Comparison of ENCODE assay signal across 8 cellular contexts in the genomic region with DNA sequence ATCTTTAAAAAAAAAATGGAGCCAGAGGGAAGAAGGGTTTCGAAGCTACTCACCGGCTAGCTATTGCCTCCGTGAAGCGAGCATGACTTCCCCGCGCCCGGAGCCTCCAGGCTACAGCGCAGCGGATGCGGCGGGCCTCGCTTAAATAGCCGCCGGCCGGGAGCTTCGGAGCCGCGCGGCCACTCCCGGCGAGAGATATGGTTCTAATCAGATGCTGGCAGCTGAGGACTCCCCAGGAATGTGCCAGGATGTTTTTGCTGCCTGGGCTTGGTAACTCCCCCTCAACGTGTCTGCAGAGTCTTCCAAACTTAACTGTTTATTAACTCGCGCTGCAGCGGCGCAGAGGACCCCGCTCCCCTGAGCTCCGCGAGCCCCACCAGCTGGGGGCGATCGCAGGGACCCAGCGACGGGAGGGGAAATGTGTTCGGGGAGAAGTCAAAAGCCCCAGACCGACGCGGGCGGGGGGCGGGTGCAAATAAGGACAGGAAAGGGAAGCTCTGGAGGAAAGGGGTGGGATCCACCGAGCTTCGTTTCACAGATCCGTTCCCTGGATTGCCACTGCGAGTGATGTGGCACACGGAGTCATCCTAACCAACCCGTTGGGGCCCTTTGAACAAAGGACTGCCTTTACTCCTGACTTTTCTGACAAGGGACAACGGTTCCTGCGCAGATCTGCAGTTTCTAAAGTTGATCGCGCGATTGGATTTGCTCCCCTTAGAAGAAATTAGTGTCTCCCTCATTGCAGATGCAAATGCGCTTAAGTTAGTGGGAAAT. TPM values are rescaled to one million over a fixed set of nuclear protein-coding genes. Genes with fewer than 3 reads are reported as not detected.
DNase-seq lines count a peak whose midpoint lies in the region; ATAC-seq and TF ChIP-seq lines count a peak whose summit lies in the region.

TSS of gene DAB2 (minus strand) at position 230 of the 774 bp plus-strand sequence. CDS start 30,660 bp downstream, outside the sequence.

- CTCF ChIA-PET in GM10248 (lab: Yijun Ruan, JAX) = interaction anchor here (0.7 to 1.4 kb wide), 2 partner anchors 48 to 208 kb away, joined by 3 to 4 read pairs; no protein-coding TSS in a partner anchor

- DNase-seq in GM10248 (ENCODE audit: extremely low spot score) = peak; percentile 17
- DNase-seq in Kasumi-1 (lab: John Stamatoyannopoulos, UW) = peak; percentile 95 to 96
- peak; percentile 35 for DNase-seq in activated CD4-positive, CD25-positive, alpha-beta regulatory T cell treated with anti-CD3 and anti-CD28 coated beads, Interleukin-2, amount 50 U/mL, for 72 hours
- peak; percentile 45 for DNase-seq in cerebellum (ENCODE audit: low spot score)
- peak; percentile 67 to 76 (median 70) for DNase-seq in immature natural killer cell
- DNase-seq in NK-92 (lab: John Stamatoyannopoulos, UW; ENCODE audit: unreplicated experiment) = no peak

- no peak for ATAC-seq in GM18858 (IDR thresholded peaks at IDR 0.05; ENCODE audit: unreplicated experiment)

- peaks cover 56 to 63% of the 10 kb centered on the region in 2 donors for H3K4me1 Mint-ChIP-seq in immature natural killer cell

- H3K27ac ChIP-seq in skin epidermis = peak within 1 kb of the TSS; percentile 25 to 98 (median 82)

- peak within 1 kb of the TSS; percentile 33 to 64 (median 42) for H3K4me3 ChIP-seq in skin epidermis

- H3K27ac Mint-ChIP-seq in immature natural killer cell = peak within 1 kb of the TSS; percentile 60 to 93 (median 88)

- H3K36me3 Mint-ChIP-seq in immature natural killer cell = no peaks in the 10 kb centered on the region

- peak; percentile 9 for TF ChIP-seq CTCF in GM10248 (IDR thresholded peaks at IDR 0.05; ENCODE audit: control extremely low read depth, extremely low read depth, low read depth, missing control alignments)

- no peaks in the 10 kb centered on the region for H3K9me3 Mint-ChIP-seq in immature natural killer cell

- peak within 1 kb of the TSS; percentile 93 to 97 (median 96) for H3K4me3 Mint-ChIP-seq in immature natural killer cell

- POLR2A ChIA-PET in GM10248 (lab: Yijun Ruan, JAX) = no interaction called here

- H3K27me3 Mint-ChIP-seq in immature natural killer cell (ENCODE audit: low read depth in 3 of 3) = peaks cover 0 to 7% (median 5%) of the 10 kb centered on the region in 3 donors

RNA-seq across cellular contexts. Expression of gene DAB2, which starts in this region (rescaled TPM):
- 32.0 TPM for total RNA-seq in cerebellum
- polyA plus RNA-seq in immature natural killer cell = 10 to 100 TPM; 17.3 to 45.0 (median 20.0) TPM
